ENCODE assay signal across 9 cellular contexts in the genomic region with DNA sequence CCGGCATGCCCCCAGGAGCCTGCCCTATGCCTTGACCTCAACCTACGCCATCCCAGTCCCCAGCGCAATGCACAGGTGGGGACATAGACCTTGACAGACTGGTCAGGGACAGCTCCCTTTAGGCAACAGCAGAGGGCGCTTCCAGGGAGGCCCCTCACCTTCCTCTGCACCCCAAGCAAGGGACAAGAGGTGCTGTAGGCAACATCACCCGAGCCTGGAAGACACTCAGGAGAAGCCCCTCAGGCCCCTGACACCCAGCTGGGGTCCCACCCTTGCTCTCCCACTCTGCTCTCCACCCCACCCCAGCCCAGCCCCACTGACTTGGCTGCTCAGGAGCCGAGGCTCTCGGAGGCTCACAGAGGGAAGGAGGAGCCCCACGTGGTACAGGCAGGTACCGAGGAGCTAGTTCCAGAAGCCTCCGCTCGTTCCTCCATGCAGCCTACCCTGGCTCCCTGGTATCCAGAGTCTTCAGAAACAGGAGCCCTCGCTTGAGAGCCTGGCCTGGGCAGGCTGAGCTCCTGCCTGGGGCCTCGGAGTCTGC. TPM values are rescaled to one million over a fixed set of nuclear protein-coding genes. Genes with fewer than 3 reads are reported as not detected.
DNase-seq lines count a peak whose midpoint lies in the region; ATAC-seq and TF ChIP-seq lines count a peak whose summit lies in the region.
"Had no signal": no experiment of that assay in that cellular context is flagged by ENCODE, and none has a peak within 500 bp of the region (broad histone marks: within the 10 kb centered on the region; RNA-seq: fewer than 3 reads in every experiment).

No MANE protein-coding gene starts in this region.

- no peak overlapping the region for H3K4me3 ChIP-seq in left lung

- H3K27ac ChIP-seq in left lung, result no peak overlapping the region

- peak; percentile 45 for ATAC-seq in HG03432 (IDR thresholded peaks at IDR 0.05; ENCODE audit: unreplicated experiment)
- ATAC-seq in left lung, result peak; percentile 78
- no peak for ATAC-seq in HG03354 (IDR thresholded peaks at IDR 0.05; ENCODE audit: poor library complexity, severe bottlenecking, unreplicated experiment)

- H3K9me3 ChIP-seq in left lung, result no peaks in the 10 kb centered on the region

- H3K27me3 ChIP-seq in left lung, result peaks cover 53 to 89% of the 10 kb centered on the region in 2 donors

- H3K4me1 ChIP-seq in left lung, result peaks cover 0 to 6% of the 10 kb centered on the region in 2 donors

- peak; percentile 32 for DNase-seq in NCI-H146 (lab: John Stamatoyannopoulos, UW)
- DNase-seq in NCI-H146 treated with DMSO at 0.1 percent for 48 hours (lab: John Stamatoyannopoulos, UW; ENCODE audit: unreplicated experiment), result no peak
- DNase-seq in amniotic epithelial cell (ENCODE audit: low read depth), result peak; percentile 9
- no peak for DNase-seq in left lung
- DNase-seq in midbrain (lab: John Stamatoyannopoulos, UW), result no peak
- DNase-seq in GDM1 (lab: John Stamatoyannopoulos, UW), result no peak

- H3K36me3 ChIP-seq in left lung, result no peaks in the 10 kb centered on the region

- peak in 1 of 2 donors; percentile 24 for TF ChIP-seq CTCF in left lung (IDR thresholded peaks at IDR 0.05)

- intact Hi-C loops in left lung (cut with DNase I), result no loop called here

RNA-seq across cellular contexts. Expression of a gene that starts 2.4 kb away (rescaled TPM):
- 1 to 10 TPM in 1 of 2 donors, under 1 TPM in 1; 0.96 to 1.5 TPM for total RNA-seq in left lung

RNA-seq across cellular contexts. Expression of a gene that starts 56.7 kb away (rescaled TPM):
- total RNA-seq in left lung, result 1 to 10 TPM; 4.6 to 8.5 TPM
- total RNA-seq: CD4-positive, alpha-beta T cell had no signal

Comparison
In these comparisons a context has a peak if more than half of its experiments do, and no peak if none do; other contexts are left out.
1. DNase-seq: peak in NCI-H146 (single experiment) and amniotic epithelial cell (single experiment); none in NCI-H146 treated with DMSO at 0.1 percent for 48 hours (single experiment), left lung (0 of 2), midbrain (single experiment) and GDM1 (single experiment).